1 cellular context compared by ENCODE assay signal in the genomic region with DNA sequence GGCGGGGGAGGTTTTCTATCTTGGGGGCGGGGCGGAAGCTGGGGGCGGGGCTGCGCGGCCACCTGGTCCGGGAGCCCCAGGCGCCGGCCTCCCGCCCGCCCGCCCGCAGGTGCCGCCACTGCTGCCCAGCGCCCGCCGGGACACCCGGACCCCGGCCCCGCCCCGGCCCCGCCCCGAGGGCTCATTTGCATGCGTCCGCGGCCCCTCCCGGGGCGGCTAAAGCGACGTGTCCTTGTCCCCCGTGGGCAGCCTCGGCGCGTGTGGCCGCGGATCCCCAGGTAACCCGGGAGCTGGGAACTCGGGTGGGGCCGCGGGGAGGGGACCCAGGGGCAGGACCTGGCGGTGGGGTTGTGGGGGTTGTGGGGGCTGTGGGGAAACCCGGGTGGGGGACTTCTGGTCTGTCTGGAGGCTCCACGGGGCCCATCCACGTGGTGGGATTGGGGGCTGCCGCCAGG.
TF ChIP-seq lines count a peak whose summit lies in the region.

A gene (plus strand): TSS at position 219 of the 455 bp plus-strand sequence. CDS start 871 bp downstream, outside the sequence.

TF ChIP-seq in IMR-90, 13 proteins besides CTCF, POLR2A, EP300 and RAD21 (continued from another document):
- TF ChIP-seq, protein P1, sequence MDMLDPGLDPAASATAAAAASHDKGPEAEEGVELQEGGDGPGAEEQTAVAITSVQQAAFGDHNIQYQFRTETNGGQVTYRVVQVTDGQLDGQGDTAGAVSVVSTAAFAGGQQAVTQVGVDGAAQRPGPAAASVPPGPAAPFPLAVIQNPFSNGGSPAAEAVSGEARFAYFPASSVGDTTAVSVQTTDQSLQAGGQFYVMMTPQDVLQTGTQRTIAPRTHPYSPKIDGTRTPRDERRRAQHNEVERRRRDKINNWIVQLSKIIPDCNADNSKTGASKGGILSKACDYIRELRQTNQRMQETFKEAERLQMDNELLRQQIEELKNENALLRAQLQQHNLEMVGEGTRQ (IDR thresholded peaks at IDR 0.05; ENCODE audit: low read depth, low read length): no peak
- no peak for TF ChIP-seq MAFK (IDR thresholded peaks at IDR 0.05; ENCODE audit: low read depth, low read length)
- TF ChIP-seq RFX5 (IDR thresholded peaks at IDR 0.05; ENCODE audit: low read depth, low read length): no peak
- TF ChIP-seq RCOR1 (IDR thresholded peaks at IDR 0.05; ENCODE audit: insufficient replicate concordance, low read length): no peak
